In genomic region chr2:181307203-181307991, GRCh38 we compare ENCODE assay signal across 12 cellular contexts.
DNase-seq lines count a peak whose midpoint lies in the region; ATAC-seq and TF ChIP-seq lines count a peak whose summit lies in the region.
"Had no signal": no experiment of that assay in that cellular context is flagged by ENCODE, and none has a peak within 500 bp of the region (broad histone marks: within the 10 kb centered on the region; RNA-seq: fewer than 3 reads in every experiment).

No MANE protein-coding gene starts in this region.

- 72 to 76% methylated on average over 7 of the region's 7 CpGs for WGBS in upper lobe of left lung, 2 donors

- no peaks in the 10 kb centered on the region for H4K20me1 ChIP-seq in PC-3 (ENCODE audit: low read length)

- H3K36me3 ChIP-seq in PC-3 (ENCODE audit: low read depth, low read length) = no peaks in the 10 kb centered on the region
- no peaks in the 10 kb centered on the region for H3K36me3 ChIP-seq in duodenal mucosa (ENCODE audit: control insufficient read depth in 1 of 2, insufficient read depth in 2 of 2, low read length in 2 of 2)
- no peaks in the 10 kb centered on the region for H3K36me3 ChIP-seq in upper lobe of left lung
- H3K36me3 ChIP-seq: right lobe of liver, thyroid gland had no signal

- H3K4me3 ChIP-seq in PC-3 (ENCODE audit: low read length) (no peak overlapping the region), duodenal mucosa (ENCODE audit: low read depth in 1 of 2, low read length in 2 of 2) (no peak overlapping the region), upper lobe of left lung (no peak overlapping the region)
- H3K4me3 ChIP-seq: right lobe of liver, thyroid gland had no signal

- ATAC-seq in activated T-cell treated with anti-CD3 and anti-CD28 coated beads, Interleukin-2, amount 50 U/mL, for 4 hours = no peak
- no peak for ATAC-seq in PC-3
- no peak for ATAC-seq in upper lobe of left lung (ENCODE audit: low FRiP score in 2 of 2)
- no peak for ATAC-seq in HG03342 (IDR thresholded peaks at IDR 0.05; ENCODE audit: unreplicated experiment)
- ATAC-seq: right lobe of liver had no signal

- intact Hi-C loops in PC-3 (cut with micrococcal nuclease) = no loop called here

- H3K36me3 Mint-ChIP-seq in activated T-cell treated with anti-CD3 and anti-CD28 coated beads, Interleukin-2, amount 50 U/mL, for 4 hours (ENCODE audit: insufficient read depth) = no peaks in the 10 kb centered on the region

- no peak for TF ChIP-seq EP300 in upper lobe of left lung (IDR thresholded peaks at IDR 0.05)

- peaks cover 5% of the 10 kb centered on the region for H3F3A ChIP-seq in PC-3 (ENCODE audit: low read length, unreplicated experiment)

- H3K79me2 ChIP-seq in PC-3 (ENCODE audit: low read length) = no peaks in the 10 kb centered on the region

- H3K4me3 Mint-ChIP-seq in activated T-cell treated with anti-CD3 and anti-CD28 coated beads, Interleukin-2, amount 50 U/mL, for 4 hours = peak overlapping the region; percentile 64

- H3K4me1 ChIP-seq in PC-3 (ENCODE audit: insufficient read depth, low read length) (peaks cover 15% of the 10 kb centered on the region), duodenal mucosa (ENCODE audit: control insufficient read depth in 1 of 2, insufficient read depth in 2 of 2, low read length in 2 of 2) (peaks cover 10% of the 10 kb centered on the region in 2 donors), upper lobe of left lung (peaks cover 0 to 10% (median 7%) of the 10 kb centered on the region in 4 donors)
- H3K4me1 ChIP-seq: right lobe of liver, thyroid gland had no signal

- CTCF ChIA-PET in PC-3 (lab: Charles Lee) = no interaction called here

- H3K9me2 ChIP-seq in PC-3 (replicated peaks; ENCODE audit: low read length) = no peaks in the 10 kb centered on the region

- no TSS peak for BruUV-seq in PC-3 (replicated peaks; lab: Mats Ljungman, UMichigan)

- H3K4me2 ChIP-seq in PC-3 (ENCODE audit: low read length) = peak overlapping the region; percentile 44; the same call in 1 of the 2 replicates

- H3K9me3 ChIP-seq in PC-3 (ENCODE audit: low read length) (no peaks in the 10 kb centered on the region), duodenal mucosa (ENCODE audit: control insufficient read depth in 1 of 2, low read length in 2 of 2) (no peaks in the 10 kb centered on the region), upper lobe of left lung (no peaks in the 10 kb centered on the region)
- H3K9me3 ChIP-seq: right lobe of liver, thyroid gland had no signal

- no peaks in the 10 kb centered on the region for H3K27me3 Mint-ChIP-seq in activated T-cell treated with anti-CD3 and anti-CD28 coated beads, Interleukin-2, amount 50 U/mL, for 4 hours (ENCODE audit: low read depth)

- TF ChIP-seq CTCF in PC-3 (conservative IDR thresholded peaks at IDR 0.05; ENCODE audit: low read depth, low read length) = no peak
- TF ChIP-seq CTCF in upper lobe of left lung (IDR thresholded peaks at IDR 0.05) = no peak

- TF ChIP-seq POLR2A in upper lobe of left lung (IDR thresholded peaks at IDR 0.05) = no peak

- peaks cover 74% of the 10 kb centered on the region for H3K4me1 Mint-ChIP-seq in activated T-cell treated with anti-CD3 and anti-CD28 coated beads, Interleukin-2, amount 50 U/mL, for 4 hours (ENCODE audit: low read depth)

- H3K9me3 Mint-ChIP-seq in activated T-cell treated with anti-CD3 and anti-CD28 coated beads, Interleukin-2, amount 50 U/mL, for 4 hours = no peaks in the 10 kb centered on the region

- H3K27ac ChIP-seq in PC-3 (ENCODE audit: low read length) (no peak overlapping the region), duodenal mucosa (ENCODE audit: low read depth, low read length) (peak overlapping the region; percentile 65), upper lobe of left lung (peak overlapping the region in 3 of 4 donors; percentile 20 to 51 (median 26))
- H3K27ac ChIP-seq: thyroid gland had no signal

- no peaks in the 10 kb centered on the region for H3K27me3 ChIP-seq in PC-3 (ENCODE audit: low read length)
- no peaks in the 10 kb centered on the region for H3K27me3 ChIP-seq in duodenal mucosa (ENCODE audit: control insufficient read depth in 1 of 2, insufficient read depth in 2 of 2, low read length in 2 of 2)
- H3K27me3 ChIP-seq in upper lobe of left lung = no peaks in the 10 kb centered on the region
- H3K27me3 ChIP-seq: right lobe of liver, thyroid gland had no signal

- H3K9ac ChIP-seq in PC-3 (ENCODE audit: low read length) (no peak overlapping the region), duodenal mucosa (ENCODE audit: low read depth in 1 of 2, low read length in 2 of 2) (no peak overlapping the region)

- no peak for DNase-seq in activated T-cell treated with anti-CD3 and anti-CD28 coated beads, Interleukin-2, amount 50 U/mL, for 4 hours
- DNase-seq in activated T-cell treated with anti-CD3 and anti-CD28 coated beads for 4 hours (no peak), PC-3 (no peak), upper lobe of left lung (no peak), globus pallidus (ENCODE audit: low spot score) (no peak)
- DNase-seq in central memory CD4-positive, alpha-beta T cell = no peak
- DNase-seq: cerebellar nuclear complex, NCI-H446, right lobe of liver, thyroid gland had no signal

- POLR2A ChIA-PET in PC-3 (lab: Charles Lee; ENCODE audit: unreplicated experiment) = interaction anchor here (0.6 kb wide), 1 partner anchor 1364 kb away, joined by 8 read pairs; no protein-coding TSS in a partner anchor

- no peak overlapping the region for H2AFZ ChIP-seq in PC-3 (ENCODE audit: low read length)
